In genomic region chr18:79506191-79507075, GRCh38 we compare ENCODE assay signal across 8 cellular contexts.
A peak's percentile ranks its signal among the peaks of the same experiment; 100 is the strongest.
DNase-seq lines count a peak whose midpoint lies in the region; ATAC-seq and TF ChIP-seq lines count a peak whose summit lies in the region.

No MANE protein-coding gene starts in this region.

- no peaks in the 10 kb centered on the region for H3K9me2 ChIP-seq in OCI-LY1 (ENCODE audit: low read depth, low read length)

- no peaks in the 10 kb centered on the region for H3K79me2 ChIP-seq in OCI-LY1 (ENCODE audit: insufficient read depth, low read length)

- H3K4me1 ChIP-seq in OCI-LY1 (ENCODE audit: insufficient read depth, low read length, severe bottlenecking) (peaks cover 49% of the 10 kb centered on the region), esophagus muscularis mucosa (peaks cover 30 to 39% (median 32%) of the 10 kb centered on the region in 4 donors)

- H3K27ac ChIP-seq in OCI-LY1 (ENCODE audit: low read depth, low read length, poor library complexity, severe bottlenecking): peak overlapping the region; percentile 100
- peak overlapping the region; percentile 84 to 91 (median 86) for H3K27ac ChIP-seq in esophagus muscularis mucosa (replicated peaks in 1 of 4)

- H3K27me3 ChIP-seq in OCI-LY1 (ENCODE audit: insufficient read depth, low read length): no peaks in the 10 kb centered on the region
- H3K27me3 ChIP-seq in esophagus muscularis mucosa: no peaks in the 10 kb centered on the region

- no peak for TF ChIP-seq EP300 in esophagus muscularis mucosa (IDR thresholded peaks at IDR 0.05)

- TF ChIP-seq CTCF in OCI-LY1 (IDR thresholded peaks at IDR 0.05; ENCODE audit: low read length): no peak
- TF ChIP-seq CTCF in esophagus muscularis mucosa (IDR thresholded peaks at IDR 0.05): no peak

- WGBS in esophagus muscularis mucosa: 64% methylated on average over 17 of the region's 20 CpGs

- peak overlapping the region; percentile 86 for H3K9ac ChIP-seq in OCI-LY1 (ENCODE audit: low read length)

- H3K9me3 ChIP-seq in OCI-LY1 (ENCODE audit: low read length): no peaks in the 10 kb centered on the region
- no peaks in the 10 kb centered on the region for H3K9me3 ChIP-seq in esophagus muscularis mucosa

- peaks cover 16% of the 10 kb centered on the region; the same call in 1 of the 2 replicates for H3F3A ChIP-seq in OCI-LY1 (ENCODE audit: insufficient read depth, low read length)

- peak overlapping the region; percentile 7 for H3K4me3 ChIP-seq in OCI-LY1 (ENCODE audit: low read depth, low read length, poor library complexity, severe bottlenecking)
- H3K4me3 ChIP-seq in esophagus muscularis mucosa: peak overlapping the region; percentile 44 to 55 (median 50)

- H3K36me3 ChIP-seq in OCI-LY1 (ENCODE audit: insufficient read depth, low read length) (peaks cover 39% of the 10 kb centered on the region; the same call in 1 of the 2 replicates), esophagus muscularis mucosa (peaks cover 0 to 25% (median 16%) of the 10 kb centered on the region in 4 donors)

- H2AFZ ChIP-seq in OCI-LY1 (ENCODE audit: low read length): no peak overlapping the region

- DNase-seq in GM03348 (ENCODE audit: low spot score) (peak; percentile 78), esophagus muscularis mucosa (ENCODE audit: extremely low spot score) (no peak), pons (ENCODE audit: low spot score) (peak; percentile 35), dedifferentiated amniotic fluid mesenchymal stem cell (ENCODE audit: extremely low spot score) (no peak)
- DNase-seq in activated CD4-positive, alpha-beta T cell treated with anti-CD3 and anti-CD28 coated beads for 1 hour: no peak

- no peaks in the 10 kb centered on the region for H4K20me1 ChIP-seq in OCI-LY1 (ENCODE audit: insufficient read depth, low read length)

- ATAC-seq in GM18873 (IDR thresholded peaks at IDR 0.05; ENCODE audit: low FRiP score, unreplicated experiment) (no peak), GM19035 (IDR thresholded peaks at IDR 0.05; ENCODE audit: unreplicated experiment) (no peak)

- TF ChIP-seq POLR2A in esophagus muscularis mucosa (IDR thresholded peaks at IDR 0.05; ENCODE audit: low read depth): no peak

- intact Hi-C loops in esophagus muscularis mucosa (cut with DNase I): loop anchor here (5.0 kb wide), 1 partner anchor 109 kb away; the partner anchor contains the start of gene NFATC1

- H3K4me2 ChIP-seq in OCI-LY1 (ENCODE audit: low read length): peak overlapping the region; percentile 57

Comparison
In these comparisons a context has a peak if more than half of its experiments do, and no peak if none do; other contexts are left out.
1. DNase-seq: peak in GM03348 (single experiment) and pons (single experiment); none in esophagus muscularis mucosa (single experiment), dedifferentiated amniotic fluid mesenchymal stem cell (single experiment) and activated CD4-positive, alpha-beta T cell treated with anti-CD3 and anti-CD28 coated beads for 1 hour (single experiment).